In the genomic region with DNA sequence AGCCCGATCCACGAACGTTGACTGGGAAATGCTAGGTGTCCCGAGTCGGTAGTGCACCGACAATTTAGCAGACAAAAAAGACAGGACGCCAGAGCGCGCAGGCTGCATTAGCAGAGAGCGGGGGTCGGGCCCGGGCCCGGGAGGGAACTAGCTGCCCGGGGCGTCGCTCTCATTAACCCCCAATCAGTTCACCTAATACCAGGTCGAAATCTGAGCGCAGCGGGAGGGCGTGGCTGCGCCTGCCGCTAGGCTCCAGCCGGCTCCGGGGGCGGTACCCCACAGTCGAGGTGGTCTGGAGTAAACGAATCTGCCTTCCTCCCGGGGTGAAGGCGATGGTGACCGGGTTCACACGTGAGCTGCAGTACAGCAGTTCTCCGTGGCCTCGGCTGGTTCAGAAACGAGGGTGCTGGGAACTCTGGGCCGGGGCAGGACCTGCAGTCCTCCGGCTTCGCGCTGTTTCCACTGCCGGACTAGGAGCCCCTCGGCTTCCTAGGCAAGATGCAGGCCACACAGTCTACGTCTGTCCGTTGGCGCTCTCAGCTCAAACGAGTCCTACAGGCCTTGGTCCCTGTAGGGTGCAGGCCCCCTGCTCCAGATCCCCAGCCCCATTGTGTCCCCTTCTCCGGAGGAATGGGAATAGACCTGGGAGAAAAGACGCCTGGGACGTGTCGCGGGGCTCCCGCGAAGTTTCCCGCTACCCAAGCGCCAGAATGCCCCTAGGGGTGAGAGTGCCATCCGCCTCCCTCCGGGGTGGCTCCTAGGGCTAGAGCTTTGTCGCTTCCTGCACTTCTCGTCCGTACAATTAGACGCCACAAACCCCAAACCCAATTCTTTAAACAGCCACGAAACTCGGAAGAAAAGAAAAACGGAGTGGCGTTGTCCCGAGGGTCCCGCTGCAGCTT, we compare ENCODE assay signal across 8 cellular contexts. TPM values are rescaled to one million over a fixed set of nuclear protein-coding genes. Genes with fewer than 3 reads are reported as not detected.
DNase-seq lines count a peak whose midpoint lies in the region; ATAC-seq and TF ChIP-seq lines count a peak whose summit lies in the region.

No MANE protein-coding gene starts in this region.

- H3K27ac Mint-ChIP-seq in CD14-positive monocyte = peak overlapping the region in 4 of 7 donors; percentile 30 to 61 (median 55)

- ATAC-seq in GM19043 (IDR thresholded peaks at IDR 0.05; ENCODE audit: low read depth, unreplicated experiment) (peak; percentile 23), HG03378 (IDR thresholded peaks at IDR 0.05; ENCODE audit: unreplicated experiment) (peak; percentile 29)

- H3K36me3 Mint-ChIP-seq in CD14-positive monocyte = peaks cover 4% of the 10 kb centered on the region in 2 donors

- H3K4me1 Mint-ChIP-seq in CD14-positive monocyte = peaks cover 39% of the 10 kb centered on the region

- H3K27me3 Mint-ChIP-seq in CD14-positive monocyte (ENCODE audit: low read depth in 3 of 3) = peaks cover 27 to 41% (median 32%) of the 10 kb centered on the region in 3 donors

- DNase-seq in CD14-positive monocyte (ENCODE audit: low spot score) (no peak), RKO (ENCODE audit: low spot score) (peak; percentile 54), activated gamma-delta T cell treated with Interleukin-2 at 50 U/mL for 16 hours (peak; percentile 57), hepatic stellate cell (ENCODE audit: low spot score) (peak; percentile 21), superior temporal gyrus (ENCODE audit: extremely low spot score) (no peak)
- DNase-seq in stimulated activated CD4-positive, alpha-beta T cell treated with anti-CD3 and anti-CD28 coated beads, Interleukin-12 subunit alpha, Interleukin-12 subunit beta, amount 100 ng/mL, for 24 hours (ENCODE audit: low read depth in 2 of 2) = peak; percentile 62 to 72

- intact Hi-C loops in CD14-positive monocyte (cut with micrococcal nuclease) = loop anchor here in 1 of 2 donors (10.0 kb wide), 1 partner anchor 180 kb away; no protein-coding TSS in a partner anchor

- peaks cover 0 to 10% (median 4%) of the 10 kb centered on the region in 7 donors for H3K9me3 Mint-ChIP-seq in CD14-positive monocyte

- peak overlapping the region; percentile 95 to 98 for H3K4me3 Mint-ChIP-seq in CD14-positive monocyte

- TF ChIP-seq CTCF in CD14-positive monocyte (IDR thresholded peaks at IDR 0.05) = no peak

RNA-seq across cellular contexts. Expression of gene GFI1, which starts 2.0 kb away (rescaled TPM):
- polyA plus RNA-seq in CD14-positive monocyte = not detected

Comparison
In these comparisons a context has a peak if more than half of its experiments do, and no peak if none do; other contexts are left out.
1. DNase-seq: peak in RKO (single experiment), activated gamma-delta T cell treated with Interleukin-2 at 50 U/mL for 16 hours (single experiment), hepatic stellate cell (single experiment) and stimulated activated CD4-positive, alpha-beta T cell treated with anti-CD3 and anti-CD28 coated beads, Interleukin-12 subunit alpha, Interleukin-12 subunit beta, amount 100 ng/mL, for 24 hours (2 of 2); none in CD14-positive monocyte (single experiment) and superior temporal gyrus (single experiment).